25 cellular contexts compared by ENCODE assay signal in genomic region chr4:154577324-154577723, GRCh38. TPM values are rescaled to one million over a fixed set of nuclear protein-coding genes. Genes with fewer than 3 reads are reported as not detected.
"Had no signal": no experiment of that assay in that cellular context is flagged by ENCODE, and none has a peak within 500 bp of the region (broad histone marks: within the 10 kb centered on the region; RNA-seq: fewer than 3 reads in every experiment).

No MANE protein-coding gene starts in this region.

- H3K36me3 ChIP-seq: MG63, SJSA1 had no signal

- H3K27me3 ChIP-seq: MG63 had no signal

- H3K9me3 ChIP-seq: MG63, SJSA1 had no signal

- H3K4me2 ChIP-seq: KMS-11 had no signal

- H3K9ac ChIP-seq: KMS-11 had no signal

- H3K27ac ChIP-seq: KMS-11, SJSA1 had no signal

- ATAC-seq: activated T-helper 17 cell treated with anti-CD3 and anti-CD28 coated beads, Interleukin-2, amount 50 U/mL, for 72 hours; PC-3; T-helper 17 cell had no signal

- DNase-seq: activated CD4-positive, alpha-beta memory T cell treated with anti-CD3 and anti-CD28 coated beads, Interleukin-2, amount 10 ng/mL, durations not matched to agents 7 days and 5 days; activated CD4-positive, alpha-beta T cell treated with anti-CD3 and anti-CD28 coated beads, Interleukin-2, amount 50 U/mL, for 1 hour; activated CD4-positive, CD25-positive, alpha-beta regulatory T cell; activated gamma-delta T cell; activated naive CD4-positive, alpha-beta T cell treated with anti-CD3 and anti-CD28 coated beads for 36 hours; activated T-cell treated with anti-CD3 and anti-CD28 coated beads for 4 hours; activated T-cell treated with anti-CD3 and anti-CD28 coated beads, Interleukin-2, amount 50 U/mL, for 48 hours; anterior cingulate cortex; central memory CD4-positive, alpha-beta T cell; MG63; MV-4-11; NCI-H1105; NCI-H1436; NCI-H1694 treated with DMSO at 0.1 percent for 48 hours; NCI-H2081; NCI-H510A treated with DMSO at 0.1 percent for 48 hours; NCI-H748 treated with DMSO at 0.1 percent for 48 hours; PC-3; SHP77; T-helper 17 cell; T-helper 9 cell had no signal

- H3K4me1 ChIP-seq: SJSA1 had no signal

- H3K4me3 ChIP-seq: MG63, SJSA1 had no signal

RNA-seq across cellular contexts. Expression of gene FGA, which starts 13.2 kb away (rescaled TPM):
- total RNA-seq: activated CD4-positive, alpha-beta memory T cell treated with anti-CD3 and anti-CD28 coated beads, Interleukin-2, amount 10 ng/mL, durations not matched to agents 7 days and 5 days; activated CD8-positive, alpha-beta memory T cell treated with anti-CD3 and anti-CD28 coated beads for 36 hours; activated naive CD4-positive, alpha-beta T cell treated with anti-CD3 and anti-CD28 coated beads for 36 hours; activated T-helper 17 cell treated with anti-CD3 and anti-CD28 coated beads, Interleukin-2, amount 50 U/mL, for 72 hours; PC-3; SJSA1; T-helper 17 cell had no signal

RNA-seq across cellular contexts. Expression of gene FGB, which starts 14.5 kb away (rescaled TPM):
- total RNA-seq: activated CD4-positive, alpha-beta memory T cell treated with anti-CD3 and anti-CD28 coated beads, Interleukin-2, amount 10 ng/mL, durations not matched to agents 7 days and 5 days; activated CD8-positive, alpha-beta memory T cell treated with anti-CD3 and anti-CD28 coated beads for 36 hours; activated naive CD4-positive, alpha-beta T cell treated with anti-CD3 and anti-CD28 coated beads for 36 hours; activated T-helper 17 cell treated with anti-CD3 and anti-CD28 coated beads, Interleukin-2, amount 50 U/mL, for 72 hours; SJSA1; T-helper 17 cell had no signal

RNA-seq across cellular contexts. Expression of gene FGG, which starts 35.1 kb away (rescaled TPM):
- total RNA-seq: activated CD4-positive, alpha-beta memory T cell treated with anti-CD3 and anti-CD28 coated beads, Interleukin-2, amount 10 ng/mL, durations not matched to agents 7 days and 5 days; activated CD8-positive, alpha-beta memory T cell treated with anti-CD3 and anti-CD28 coated beads for 36 hours; activated naive CD4-positive, alpha-beta T cell treated with anti-CD3 and anti-CD28 coated beads for 36 hours; activated T-helper 17 cell treated with anti-CD3 and anti-CD28 coated beads, Interleukin-2, amount 50 U/mL, for 72 hours; PC-3; SJSA1; T-helper 17 cell had no signal
